ENCODE assay signal across 12 cellular contexts in the genomic region with DNA sequence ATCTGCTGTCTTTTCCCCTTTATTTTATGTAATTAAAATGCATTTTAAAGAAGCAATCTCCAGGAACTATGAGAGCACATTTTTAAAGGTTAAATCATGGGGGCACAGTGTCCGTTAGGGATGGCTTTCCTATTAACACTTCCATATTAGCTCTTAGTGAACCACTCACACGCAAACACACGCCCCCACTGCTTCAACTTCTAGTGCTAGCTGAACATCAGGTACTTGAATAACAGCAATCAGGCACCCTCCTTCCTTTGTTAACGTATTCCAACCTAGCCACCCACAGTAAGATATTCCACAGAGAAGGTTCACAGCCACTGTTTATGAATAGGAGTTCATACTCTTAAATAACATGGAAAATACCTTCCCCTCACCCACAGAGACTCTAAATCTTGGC. TPM values are rescaled to one million over a fixed set of nuclear protein-coding genes. Genes with fewer than 3 reads are reported as not detected.
DNase-seq lines count a peak whose midpoint lies in the region; ATAC-seq and TF ChIP-seq lines count a peak whose summit lies in the region.
"Had no signal": no experiment of that assay in that cellular context is flagged by ENCODE, and none has a peak within 500 bp of the region (broad histone marks: within the 10 kb centered on the region; RNA-seq: fewer than 3 reads in every experiment).

No MANE protein-coding gene starts in this region.

- CTCF ChIA-PET in activated CD4-positive, alpha-beta T cell treated with anti-CD3 and anti-CD28 coated beads, Interleukin-2, amount 10 ng/mL, durations not matched to agents 7 days and 5 days (lab: Charles Lee): no interaction called here
- CTCF ChIA-PET in OCI-LY7 (lab: Charles Lee; ENCODE audit: unreplicated experiment): no interaction called here

- H3K9me2 ChIP-seq in OCI-LY7 (ENCODE audit: insufficient read depth, low read length): no peaks in the 10 kb centered on the region

- no peaks in the 10 kb centered on the region for H3K9me3 Mint-ChIP-seq in activated CD4-positive, alpha-beta T cell treated with anti-CD3 and anti-CD28 coated beads, Interleukin-2, amount 10 ng/mL, durations not matched to agents 7 days and 5 days
- H3K9me3 Mint-ChIP-seq in stimulated activated naive B cell treated with anti-CD40 and anti-IgM and Interleukin-4, amounts not matched to agents 10 μg/mL and 1 μg/mL and 100 μg/mL, for 72 hours: no peaks in the 10 kb centered on the region

- peaks cover 4% of the 10 kb centered on the region for H3K27me3 Mint-ChIP-seq in activated CD4-positive, alpha-beta T cell treated with anti-CD3 and anti-CD28 coated beads, Interleukin-2, amount 10 ng/mL, durations not matched to agents 7 days and 5 days
- H3K27me3 Mint-ChIP-seq in stimulated activated naive B cell treated with anti-CD40 and anti-IgM and Interleukin-4, amounts not matched to agents 10 μg/mL and 1 μg/mL and 100 μg/mL, for 72 hours: no peaks in the 10 kb centered on the region

- peak; percentile 7 for ATAC-seq in HG03066 (IDR thresholded peaks at IDR 0.05; ENCODE audit: low read depth, unreplicated experiment)
- ATAC-seq in stimulated activated naive B cell treated with anti-CD40 and anti-IgM and Interleukin-4, amounts not matched to agents 10 μg/mL and 1 μg/mL and 100 μg/mL, for 72 hours (replicated peaks): peak in 1 of 2 donors; percentile 29

- no peaks in the 10 kb centered on the region for H3K9me3 ChIP-seq in OCI-LY7 (ENCODE audit: low read length)
- H3K9me3 ChIP-seq in esophagus muscularis mucosa: no peaks in the 10 kb centered on the region
- no peaks in the 10 kb centered on the region for H3K9me3 ChIP-seq in osteoblast (ENCODE audit: low read depth, low read length)

- H3K27me3 ChIP-seq in esophagus muscularis mucosa: no peaks in the 10 kb centered on the region
- peaks cover 11% of the 10 kb centered on the region for H3K27me3 ChIP-seq in osteoblast (ENCODE audit: insufficient read depth, low read length)

- no TSS peak for BruUV-seq in OCI-LY7 (replicated peaks; lab: Mats Ljungman, UMichigan)

- TF ChIP-seq EP300 in esophagus muscularis mucosa (IDR thresholded peaks at IDR 0.05): no peak

- H3K4me1 Mint-ChIP-seq in activated CD4-positive, alpha-beta T cell treated with anti-CD3 and anti-CD28 coated beads, Interleukin-2, amount 10 ng/mL, durations not matched to agents 7 days and 5 days: peaks cover 22% of the 10 kb centered on the region
- peaks cover 10 to 24% of the 10 kb centered on the region in 2 donors for H3K4me1 Mint-ChIP-seq in stimulated activated naive B cell treated with anti-CD40 and anti-IgM and Interleukin-4, amounts not matched to agents 10 μg/mL and 1 μg/mL and 100 μg/mL, for 72 hours

- no peak overlapping the region for H3K4me3 Mint-ChIP-seq in activated CD4-positive, alpha-beta T cell treated with anti-CD3 and anti-CD28 coated beads, Interleukin-2, amount 10 ng/mL, durations not matched to agents 7 days and 5 days
- peak overlapping the region; percentile 11 to 14 for H3K4me3 Mint-ChIP-seq in stimulated activated naive B cell treated with anti-CD40 and anti-IgM and Interleukin-4, amounts not matched to agents 10 μg/mL and 1 μg/mL and 100 μg/mL, for 72 hours

- peak overlapping the region; percentile 60 for H3K27ac Mint-ChIP-seq in activated CD4-positive, alpha-beta T cell treated with anti-CD3 and anti-CD28 coated beads, Interleukin-2, amount 10 ng/mL, durations not matched to agents 7 days and 5 days
- H3K27ac Mint-ChIP-seq in stimulated activated naive B cell treated with anti-CD40 and anti-IgM and Interleukin-4, amounts not matched to agents 10 μg/mL and 1 μg/mL and 100 μg/mL, for 72 hours: peak overlapping the region; percentile 27
- H3K27ac Mint-ChIP-seq: progenitor cell of endocrine pancreas had no signal

- H3K4me1 ChIP-seq in OCI-LY7 (ENCODE audit: insufficient read depth, low read length, poor library complexity, severe bottlenecking) (peaks cover 43% of the 10 kb centered on the region), esophagus muscularis mucosa (no peaks in the 10 kb centered on the region), osteoblast (ENCODE audit: insufficient read depth, low read length) (no peaks in the 10 kb centered on the region)

- H4K20me1 ChIP-seq in OCI-LY7 (ENCODE audit: insufficient read depth, low read length): no peaks in the 10 kb centered on the region
- no peaks in the 10 kb centered on the region for H4K20me1 ChIP-seq in osteoblast (ENCODE audit: insufficient read depth, low read length)

- intact Hi-C loops in OCI-LY7 (cut with micrococcal nuclease; ENCODE audit: unreplicated experiment): loop anchor here (2.0 to 5.0 kb wide), 2 partner anchors 51 to 155 kb away; a partner anchor contains a TSS
- intact Hi-C loops in esophagus muscularis mucosa (cut with DNase I): no loop called here

- H3K36me3 Mint-ChIP-seq in activated CD4-positive, alpha-beta T cell treated with anti-CD3 and anti-CD28 coated beads, Interleukin-2, amount 10 ng/mL, durations not matched to agents 7 days and 5 days (ENCODE audit: low read depth): no peaks in the 10 kb centered on the region
- no peaks in the 10 kb centered on the region for H3K36me3 Mint-ChIP-seq in stimulated activated naive B cell treated with anti-CD40 and anti-IgM and Interleukin-4, amounts not matched to agents 10 μg/mL and 1 μg/mL and 100 μg/mL, for 72 hours

- H3K36me3 ChIP-seq in OCI-LY7 (ENCODE audit: insufficient read depth, low read length): no peaks in the 10 kb centered on the region
- no peaks in the 10 kb centered on the region for H3K36me3 ChIP-seq in esophagus muscularis mucosa
- H3K36me3 ChIP-seq in osteoblast (ENCODE audit: insufficient read depth, low read length): no peaks in the 10 kb centered on the region

- H3K4me3 ChIP-seq in OCI-LY7 (ENCODE audit: low read depth, low read length, poor library complexity, severe bottlenecking): peak overlapping the region; percentile 57
- no peak overlapping the region for H3K4me3 ChIP-seq in esophagus muscularis mucosa
- no peak overlapping the region for H3K4me3 ChIP-seq in osteoblast (ENCODE audit: insufficient read depth, low read length)
- H3K4me3 ChIP-seq: hepatocyte had no signal

- TF ChIP-seq POLR2A in esophagus muscularis mucosa (IDR thresholded peaks at IDR 0.05; ENCODE audit: low read depth): no peak

- POLR2A ChIA-PET in activated CD4-positive, alpha-beta T cell treated with anti-CD3 and anti-CD28 coated beads, Interleukin-2, amount 10 ng/mL, durations not matched to agents 7 days and 5 days (lab: Charles Lee): no interaction called here
- POLR2A ChIA-PET in OCI-LY7 (lab: Charles Lee): interaction anchor here (0.7 to 1.9 kb wide), 8 partner anchors 10 to 1768 kb away, joined by 3 to 8 read pairs (median 4); no protein-coding TSS in a partner anchor

- no peak for TF ChIP-seq CTCF in OCI-LY7 (conservative IDR thresholded peaks at IDR 0.05; ENCODE audit: low read length)
- no peak for TF ChIP-seq CTCF in esophagus muscularis mucosa (IDR thresholded peaks at IDR 0.05)
- TF ChIP-seq CTCF in osteoblast (IDR thresholded peaks at IDR 0.05; ENCODE audit: extremely low read depth, low read depth, low read length): no peak

- 35% methylated on average over 4 of the region's 4 CpGs for WGBS in esophagus muscularis mucosa

- H3K27ac ChIP-seq in OCI-LY7 (ENCODE audit: low read depth, low read length, poor library complexity, severe bottlenecking) (peak overlapping the region; percentile 72), esophagus muscularis mucosa (replicated peaks in 1 of 4) (no peak overlapping the region), osteoblast (ENCODE audit: low read depth, low read length) (no peak overlapping the region)
- H3K27ac ChIP-seq: hepatocyte had no signal

- H3K79me2 ChIP-seq in OCI-LY7 (ENCODE audit: insufficient read depth, low read depth, low read length): no peaks in the 10 kb centered on the region
- no peaks in the 10 kb centered on the region for H3K79me2 ChIP-seq in osteoblast (ENCODE audit: insufficient read depth, low read length)
- H3K79me2 ChIP-seq: hepatocyte had no signal

- H3K4me2 ChIP-seq in OCI-LY7 (ENCODE audit: low read length) (peak overlapping the region; percentile 87), osteoblast (ENCODE audit: insufficient read depth, low read length) (no peak overlapping the region)
- H3K4me2 ChIP-seq: hepatocyte had no signal

- DNase-seq in activated CD4-positive, alpha-beta T cell treated with anti-CD3 and anti-CD28 coated beads, Interleukin-2, amount 10 ng/mL, durations not matched to agents 7 days and 5 days: no peak
- no peak for DNase-seq in activated CD4-positive, alpha-beta T cell treated with anti-CD3 and anti-CD28 coated beads, Interleukin-2, amount 50 U/mL, for 48 hours
- DNase-seq in OCI-LY7 (ENCODE audit: low spot score) (peak; percentile 19), C1 segment of cervical spinal cord (lab: John Stamatoyannopoulos, UW) (no peak), esophagus muscularis mucosa (ENCODE audit: extremely low spot score) (no peak), osteoblast (ENCODE audit: insufficient read length, low spot score, missing footprints) (no peak)
- DNase-seq in stimulated activated naive B cell treated with anti-CD40 and anti-IgM and Interleukin-4, amounts not matched to agents 10 μg/mL and 1 μg/mL and 100 μg/mL, for 72 hours: no peak

- H2AFZ ChIP-seq in OCI-LY7 (ENCODE audit: low read length): peak overlapping the region; percentile 96; the same call in 1 of the 2 replicates
- H2AFZ ChIP-seq in osteoblast (ENCODE audit: low read length): no peak overlapping the region
- H2AFZ ChIP-seq: hepatocyte had no signal

RNA-seq across cellular contexts. Expression of a gene that starts 9.3 kb away (rescaled TPM):
- not detected for total RNA-seq in activated CD4-positive, alpha-beta T cell treated with anti-CD3 and anti-CD28 coated beads, Interleukin-2, amount 10 ng/mL, durations not matched to agents 7 days and 5 days
- total RNA-seq in OCI-LY7 (2014; rRNA removed; shearing (Covaris generic)): not detected in 2 replicates
- not detected in 2 replicates for total RNA-seq in OCI-LY7 (2022)
- total RNA-seq in esophagus muscularis mucosa: 1 to 10 TPM; 1.2 to 4.7 (median 4.2) TPM
- total RNA-seq in osteoblast: under 0.01 and 0.29 TPM in 2 replicates
- total RNA-seq: endothelial cell of umbilical vein, lung microvascular endothelial cell had no signal

RNA-seq across cellular contexts. Expression of a gene that starts 51.3 kb away (rescaled TPM):
- total RNA-seq in activated CD4-positive, alpha-beta T cell treated with anti-CD3 and anti-CD28 coated beads, Interleukin-2, amount 10 ng/mL, durations not matched to agents 7 days and 5 days: 10 to 100 TPM; 15.3 to 18.0 TPM
- total RNA-seq in OCI-LY7 (2014; rRNA removed; shearing (Covaris generic)): 16.7 TPM in 2 replicates
- total RNA-seq in OCI-LY7 (2022): 17.7 and 19.3 TPM in 2 replicates
- total RNA-seq in esophagus muscularis mucosa: 1 to 10 TPM; 7.9 to 9.1 (median 8.1) TPM
- total RNA-seq in osteoblast: 19.2 and 20.0 TPM in 2 replicates

RNA-seq across cellular contexts. Expression of a gene that starts 59.9 kb away (rescaled TPM):
- not detected for total RNA-seq in activated CD4-positive, alpha-beta T cell treated with anti-CD3 and anti-CD28 coated beads, Interleukin-2, amount 10 ng/mL, durations not matched to agents 7 days and 5 days
- not detected in 2 replicates for total RNA-seq in OCI-LY7 (2014; rRNA removed; shearing (Covaris generic))
- total RNA-seq in OCI-LY7 (2022): not detected in 2 replicates
- total RNA-seq in esophagus muscularis mucosa: not detected
- total RNA-seq in osteoblast: not detected in 2 replicates
- total RNA-seq: endothelial cell of umbilical vein, hepatocyte, lung microvascular endothelial cell, progenitor cell of endocrine pancreas had no signal
